8 cellular contexts compared by ENCODE assay signal in genomic region chr14:50668008-50668851, GRCh38. TPM values are rescaled to one million over a fixed set of nuclear protein-coding genes. Genes with fewer than 3 reads are reported as not detected.
A peak's percentile ranks its signal among the peaks of the same experiment; 100 is the strongest.
DNase-seq lines count a peak whose midpoint lies in the region; ATAC-seq and TF ChIP-seq lines count a peak whose summit lies in the region.

Gene SAV1 (minus strand): TSS chr14:50668306. CDS start chr14:50667967, 339 bp downstream.

- DNase-seq in A673 (ENCODE audit: low spot score) (peak; percentile 87), NCI-H2227 (lab: John Stamatoyannopoulos, UW; ENCODE audit: unreplicated experiment) (peak; percentile 89), choroid plexus epithelial cell (ENCODE audit: low read depth) (peak; percentile 86), left colon (peak; percentile 79 to 88)
- peak; percentile 35 to 42 for DNase-seq in activated CD4-positive, alpha-beta T cell treated with anti-CD3 and anti-CD28 coated beads for 24 hours (ENCODE audit: low read depth in 2 of 2)
- DNase-seq in stimulated activated CD4-positive, alpha-beta T cell treated with anti-CD3 and anti-CD28 coated beads, Interleukin-1b, Interleukin-23, amount 100 ng/mL, for 48 hours = peak; percentile 57

- H3K36me3 ChIP-seq in A673 (ENCODE audit: insufficient read depth, low read length, poor library complexity, severe bottlenecking) = no peaks in the 10 kb centered on the region

- H3K4me1 ChIP-seq in A673 (ENCODE audit: insufficient read depth, low read length, poor library complexity, severe bottlenecking) = peaks cover 25% of the 10 kb centered on the region

- POLR2A ChIA-PET in A673 (lab: Charles Lee; ENCODE audit: low non-redundant PET) = interaction anchor here (0.7 kb wide), 2 partner anchors 428 to 1071 kb away, joined by 3 to 4 read pairs; no protein-coding TSS in a partner anchor

- H3K4me3 ChIP-seq in A673 (ENCODE audit: low read depth, low read length, poor library complexity, severe bottlenecking) = peak within 1 kb of the TSS; percentile 90
- peak within 1 kb of the TSS; percentile 78 for H3K4me3 ChIP-seq in choroid plexus epithelial cell (ENCODE audit: low read depth, low read length)

- TSS peak; percentile 91 for BruUV-seq in A673 (replicated peaks; lab: Mats Ljungman, UMichigan)

- intact Hi-C loops in A673 (cut with micrococcal nuclease; ENCODE audit: unreplicated experiment) = no loop called here
- intact Hi-C loops in left colon (cut with DNase I, micrococcal nuclease) = no loop called here

- no peaks in the 10 kb centered on the region for H3K9me3 ChIP-seq in A673 (ENCODE audit: low read depth, low read length, poor library complexity, severe bottlenecking)

- peak within 1 kb of the TSS; percentile 96 for H3K27ac ChIP-seq in A673 (ENCODE audit: low read depth, low read length, poor library complexity, severe bottlenecking)

- TF ChIP-seq CTCF in A673 (conservative IDR thresholded peaks at IDR 0.05; ENCODE audit: low read depth, low read length) = no peak
- TF ChIP-seq CTCF in choroid plexus epithelial cell (conservative IDR thresholded peaks at IDR 0.05; ENCODE audit: low read depth, low read length) = no peak

- CTCF ChIA-PET in A673 (lab: Charles Lee) = interaction anchor here (0.7 kb wide), 1 partner anchor 46 kb away, joined by 4 read pairs; no protein-coding TSS in a partner anchor

- no peaks in the 10 kb centered on the region for H3K27me3 ChIP-seq in A673 (replicated peaks; ENCODE audit: insufficient read depth, low read depth, low read length, poor library complexity)

- ATAC-seq in GM18858 (IDR thresholded peaks at IDR 0.05; ENCODE audit: unreplicated experiment) (peak; percentile 32), HG03066 (IDR thresholded peaks at IDR 0.05; ENCODE audit: low read depth, unreplicated experiment) (peak; percentile 66), left colon (peak; percentile 95)

RNA-seq across cellular contexts. Expression of gene SAV1, which starts in this region (rescaled TPM):
- 35.2 and 36.5 TPM in 2 replicates for total RNA-seq in A673 (2021)
- 10 to 100 TPM; 16.3 to 17.1 TPM for total RNA-seq in left colon

Comparison
In these comparisons a context has a peak if more than half of its experiments do, and no peak if none do; other contexts are left out.
1. Peak in every context shown above with its lines: DNase-seq, ATAC-seq, H3K4me3 ChIP-seq and H3K27ac ChIP-seq.
2. DNase-seq: peak in every context shown above with its lines; median percentile 89 in NCI-H2227; 87 in A673; 86 in choroid plexus epithelial cell; 84 in left colon; 57 in stimulated activated CD4-positive, alpha-beta T cell treated with anti-CD3 and anti-CD28 coated beads, Interleukin-1b, Interleukin-23, amount 100 ng/mL, for 48 hours; 38 in activated CD4-positive, alpha-beta T cell treated with anti-CD3 and anti-CD28 coated beads for 24 hours.
3. ATAC-seq: peak in every context shown above with its lines; median percentile 95 in left colon; 66 in HG03066; 32 in GM18858.